In the genomic region with DNA sequence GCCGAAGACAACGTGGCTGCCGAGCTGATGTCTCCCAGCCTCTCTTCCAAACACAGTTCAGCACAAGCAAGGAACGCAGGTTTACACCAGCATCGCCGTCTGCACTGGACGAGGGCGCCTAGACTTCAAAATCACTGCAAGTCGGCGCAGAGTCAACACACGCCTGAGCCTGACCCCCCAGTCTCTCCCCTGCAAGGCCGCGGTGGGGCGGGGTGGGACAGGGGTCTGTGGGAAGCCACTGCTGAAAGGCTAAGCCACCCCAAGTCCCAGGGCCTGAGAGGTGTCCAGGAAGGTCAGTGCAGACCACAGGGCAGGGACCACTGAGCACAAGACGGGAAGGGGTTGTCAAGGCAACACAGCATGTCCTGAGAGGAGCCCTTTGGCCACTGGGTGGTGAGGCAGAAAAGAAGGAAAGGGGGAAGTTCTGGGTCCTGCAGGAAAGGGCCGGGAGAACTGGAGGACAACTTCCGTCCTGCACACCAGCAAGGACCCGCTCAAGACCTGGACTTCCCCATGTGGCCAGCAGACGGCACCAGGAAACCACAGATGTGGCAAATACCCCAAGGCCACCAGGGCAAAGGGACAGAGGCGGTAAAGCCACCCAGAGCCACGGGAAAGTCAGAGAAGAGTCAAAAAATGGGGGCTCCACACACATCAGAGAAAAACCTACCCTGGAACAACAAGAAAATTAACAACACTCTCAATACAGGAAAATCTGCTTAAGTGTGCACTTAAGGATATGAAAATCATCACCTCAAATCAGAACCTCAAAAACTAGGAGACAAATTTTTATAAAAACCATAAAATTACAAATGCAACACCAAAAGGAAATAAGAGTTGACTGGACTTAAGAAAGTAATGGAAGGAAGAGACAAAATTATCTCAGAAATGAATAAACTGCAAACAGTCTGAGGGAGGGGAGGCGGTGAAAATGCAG, we compare ENCODE assay signal across 7 cellular contexts.
DNase-seq lines count a peak whose midpoint lies in the region; ATAC-seq, FAIRE-seq and TF ChIP-seq lines count a peak whose summit lies in the region.

No MANE protein-coding gene starts in this region.

- no peaks in the 10 kb centered on the region for H3K27me3 Mint-ChIP-seq in effector memory CD8-positive, alpha-beta T cell
- no peaks in the 10 kb centered on the region for H3K27me3 Mint-ChIP-seq in nephron progenitor cell (ENCODE audit: low read depth, poor library complexity)

- peak; percentile 48 for DNase-seq in GM12891 (ENCODE audit: insufficient read length, low spot score)
- DNase-seq in NOMO-1 treated with dmso at 0.1 percent for 144 hours (lab: John Stamatoyannopoulos, UW; ENCODE audit: unreplicated experiment): peak; percentile 12
- no peak for DNase-seq in effector memory CD8-positive, alpha-beta T cell
- DNase-seq in nephron progenitor cell: peak; percentile 33
- DNase-seq in DMS 273 treated with DMSO at 0.1 percent for 48 hours (lab: John Stamatoyannopoulos, UW): no peak
- DNase-seq in NCI-H748 treated with DMSO at 0.1 percent for 48 hours (lab: John Stamatoyannopoulos, UW): no peak

- H3K36me3 Mint-ChIP-seq in effector memory CD8-positive, alpha-beta T cell (ENCODE audit: insufficient read depth): peaks cover 34% of the 10 kb centered on the region
- peaks cover 33% of the 10 kb centered on the region for H3K36me3 Mint-ChIP-seq in nephron progenitor cell (ENCODE audit: low read depth)

- H3K9me3 Mint-ChIP-seq in effector memory CD8-positive, alpha-beta T cell: peaks cover 6 to 20% of the 10 kb centered on the region in 2 donors
- H3K9me3 Mint-ChIP-seq in nephron progenitor cell: no peaks in the 10 kb centered on the region

- peak overlapping the region; percentile 13 to 25 for H3K4me3 Mint-ChIP-seq in effector memory CD8-positive, alpha-beta T cell
- H3K4me3 Mint-ChIP-seq in nephron progenitor cell: no peak overlapping the region

- TF ChIP-seq CTCF in nephron progenitor cell (IDR thresholded peaks at IDR 0.05): peak; percentile 35

- H3K27ac Mint-ChIP-seq in effector memory CD8-positive, alpha-beta T cell: peak overlapping the region; percentile 93 to 95
- H3K27ac Mint-ChIP-seq in nephron progenitor cell: peak overlapping the region; percentile 2

- peaks cover 27 to 32% of the 10 kb centered on the region in 2 donors for H3K4me1 Mint-ChIP-seq in effector memory CD8-positive, alpha-beta T cell (ENCODE audit: low read depth in 2 of 2)
- peaks cover 28% of the 10 kb centered on the region for H3K4me1 Mint-ChIP-seq in nephron progenitor cell

- peak; percentile 45 for FAIRE-seq in GM12891 (lab: Jason Lieb, UNC)

- TF ChIP-seq POLR2A in GM12891 (IDR thresholded peaks at IDR 0.05; ENCODE audit: low read depth, low read length): no peak

- ATAC-seq in effector memory CD8-positive, alpha-beta T cell (replicated peaks): no peak
- ATAC-seq in HG03378 (IDR thresholded peaks at IDR 0.05; ENCODE audit: unreplicated experiment): no peak

TF ChIP-seq in GM12891, 5 proteins besides CTCF, POLR2A, EP300 and RAD21:
- TF ChIP-seq SPI1 (IDR thresholded peaks at IDR 0.05; ENCODE audit: low read depth, low read length) (no peak), POU2F2 (IDR thresholded peaks at IDR 0.05; ENCODE audit: low read depth, low read length) (no peak), PAX5 (IDR thresholded peaks at IDR 0.05; ENCODE audit: insufficient read depth, low read length, severe bottlenecking) (no peak), TAF1 (IDR thresholded peaks at IDR 0.05; ENCODE audit: low read depth, low read length) (no peak), POLR2AphosphoS5 (IDR thresholded peaks at IDR 0.05; ENCODE audit: low read depth, low read length) (no peak)

Comparison
In these comparisons a context has a peak if more than half of its experiments do, and no peak if none do; other contexts are left out.
1. DNase-seq: peak in GM12891 (single experiment), NOMO-1 treated with dmso at 0.1 percent for 144 hours (single experiment) and nephron progenitor cell (single experiment); none in effector memory CD8-positive, alpha-beta T cell (0 of 3), DMS 273 treated with DMSO at 0.1 percent for 48 hours (single experiment) and NCI-H748 treated with DMSO at 0.1 percent for 48 hours (single experiment).